1 cellular context compared by ENCODE assay signal in genomic region chr11:20048707-20049106, GRCh38.
TF ChIP-seq lines count a peak whose summit lies in the region.

No MANE protein-coding gene starts in this region.

TF ChIP-seq in GM23338, 12 proteins besides CTCF, POLR2A, EP300 and RAD21:
- TF ChIP-seq ZNF462 (CRISPR knock-in tag; IDR thresholded peaks at IDR 0.05) (no peak), REST (IDR thresholded peaks at IDR 0.05; ENCODE audit: unreplicated experiment) (no peak), STAT1 (IDR thresholded peaks at IDR 0.05; ENCODE audit: unreplicated experiment) (no peak), POLR2AphosphoS5 (IDR thresholded peaks at IDR 0.05; ENCODE audit: low read depth) (no peak), ZNF331 (CRISPR knock-in tag; IDR thresholded peaks at IDR 0.05; ENCODE audit: low read depth) (no peak), ZNF114 (CRISPR knock-in tag; IDR thresholded peaks at IDR 0.05) (no peak), CREB1 (CRISPR knock-in tag; IDR thresholded peaks at IDR 0.05; ENCODE audit: low read depth) (no peak), EZH2phosphoT487 (IDR thresholded peaks at IDR 0.05; ENCODE audit: unreplicated experiment) (no peak), JUNB (IDR thresholded peaks at IDR 0.05; ENCODE audit: unreplicated experiment) (no peak), EZH2 (IDR thresholded peaks at IDR 0.05; ENCODE audit: low read depth, unreplicated experiment) (no peak), NANOG (IDR thresholded peaks at IDR 0.05; ENCODE audit: borderline replicate concordance) (no peak)
- TF ChIP-seq, protein P1, sequence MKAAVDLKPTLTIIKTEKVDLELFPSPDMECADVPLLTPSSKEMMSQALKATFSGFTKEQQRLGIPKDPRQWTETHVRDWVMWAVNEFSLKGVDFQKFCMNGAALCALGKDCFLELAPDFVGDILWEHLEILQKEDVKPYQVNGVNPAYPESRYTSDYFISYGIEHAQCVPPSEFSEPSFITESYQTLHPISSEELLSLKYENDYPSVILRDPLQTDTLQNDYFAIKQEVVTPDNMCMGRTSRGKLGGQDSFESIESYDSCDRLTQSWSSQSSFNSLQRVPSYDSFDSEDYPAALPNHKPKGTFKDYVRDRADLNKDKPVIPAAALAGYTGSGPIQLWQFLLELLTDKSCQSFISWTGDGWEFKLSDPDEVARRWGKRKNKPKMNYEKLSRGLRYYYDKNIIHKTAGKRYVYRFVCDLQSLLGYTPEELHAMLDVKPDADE (IDR thresholded peaks at IDR 0.05): no peak
